ENCODE assay signal across 8 cellular contexts in genomic region chr6:73129653-73130443, GRCh38.
A peak's percentile ranks its signal among the peaks of the same experiment; 100 is the strongest.
DNase-seq lines count a peak whose midpoint lies in the region; ATAC-seq and TF ChIP-seq lines count a peak whose summit lies in the region.

No MANE protein-coding gene starts in this region.

- no peaks in the 10 kb centered on the region for H3K9me3 ChIP-seq in right lobe of liver

- H3K4me3 Mint-ChIP-seq in activated CD4-positive, alpha-beta T cell treated with anti-CD3 and anti-CD28 coated beads for 36 hours: no peak overlapping the region

- H3K27me3 Mint-ChIP-seq in activated CD4-positive, alpha-beta T cell treated with anti-CD3 and anti-CD28 coated beads for 36 hours: peaks cover 10% of the 10 kb centered on the region

- H3K4me1 ChIP-seq in right lobe of liver: no peaks in the 10 kb centered on the region

- TF ChIP-seq CTCF in AG10803 (conservative IDR thresholded peaks at IDR 0.05; ENCODE audit: low read length): peak; percentile 99
- TF ChIP-seq CTCF in choroid plexus epithelial cell (conservative IDR thresholded peaks at IDR 0.05; ENCODE audit: low read depth, low read length): peak; percentile 100
- TF ChIP-seq CTCF in right lobe of liver (IDR thresholded peaks at IDR 0.05): peak; percentile 68 to 92 (median 92)

- CTCF ChIA-PET in activated CD4-positive, alpha-beta T cell treated with anti-CD3 and anti-CD28 coated beads for 36 hours (lab: Charles Lee): interaction anchor here (0.5 to 4.1 kb wide), 29 partner anchors 8 to 891 kb away, joined by 3 to 36 read pairs (median 3); no protein-coding TSS in a partner anchor

- no peak overlapping the region for H3K27ac Mint-ChIP-seq in activated CD4-positive, alpha-beta T cell treated with anti-CD3 and anti-CD28 coated beads for 36 hours

- DNase-seq in AG10803 (ENCODE audit: low read depth) (peak; percentile 74), NCI-H2171 treated with DMSO at 0.1 percent for 48 hours (lab: John Stamatoyannopoulos, UW) (peak; percentile 51), choroid plexus epithelial cell (ENCODE audit: low read depth) (peak; percentile 80), right lobe of liver (peak; percentile 75 to 79 (median 76))
- peak; percentile 91 for DNase-seq in activated CD4-positive, alpha-beta T cell treated with anti-CD3 and anti-CD28 coated beads for 36 hours
- peak; percentile 55 to 74 (median 68) for DNase-seq in stimulated activated CD4-positive, alpha-beta T cell treated with anti-CD3 and anti-CD28 coated beads, TNF-alpha, amount 100 ng/mL, for 4 hours (ENCODE audit: low read depth in 3 of 3)

- H3K4me3 ChIP-seq in AG10803 (ENCODE audit: low read length) (no peak overlapping the region), choroid plexus epithelial cell (ENCODE audit: low read depth, low read length) (no peak overlapping the region), right lobe of liver (no peak overlapping the region)

- no peaks in the 10 kb centered on the region for H3K9me3 Mint-ChIP-seq in activated CD4-positive, alpha-beta T cell treated with anti-CD3 and anti-CD28 coated beads for 36 hours (ENCODE audit: low read depth)

- H3K4me1 Mint-ChIP-seq in activated CD4-positive, alpha-beta T cell treated with anti-CD3 and anti-CD28 coated beads for 36 hours: peaks cover 4% of the 10 kb centered on the region

- intact Hi-C loops in activated CD4-positive, alpha-beta T cell treated with anti-CD3 and anti-CD28 coated beads for 36 hours (cut with DNase I, micrococcal nuclease): loop anchor here (1.0 to 10.0 kb wide), 7 partner anchors 51 to 718 kb away; no protein-coding TSS in a partner anchor
- intact Hi-C loops in right lobe of liver (cut with DNase I): loop anchor here in 1 of 2 donors (10.0 kb wide), 1 partner anchor 505 kb away; the partner anchor contains the start of gene KCNQ5

- H3K27me3 ChIP-seq in right lobe of liver: no peaks in the 10 kb centered on the region

- no peak for TF ChIP-seq POLR2A in right lobe of liver (IDR thresholded peaks at IDR 0.05)

- ATAC-seq in GM18861 (IDR thresholded peaks at IDR 0.05; ENCODE audit: unreplicated experiment) (peak; percentile 86), HG03060 (IDR thresholded peaks at IDR 0.05; ENCODE audit: low read depth, unreplicated experiment) (peak; percentile 73), right lobe of liver (peak; percentile 93 to 97 (median 95))
- peak; percentile 98 for ATAC-seq in activated CD4-positive, alpha-beta T cell treated with anti-CD3 and anti-CD28 coated beads for 36 hours

- H3K36me3 Mint-ChIP-seq in activated CD4-positive, alpha-beta T cell treated with anti-CD3 and anti-CD28 coated beads for 36 hours (ENCODE audit: low read depth): peaks cover 3% of the 10 kb centered on the region

- H3K27ac ChIP-seq in right lobe of liver: no peak overlapping the region

- POLR2A ChIA-PET in activated CD4-positive, alpha-beta T cell treated with anti-CD3 and anti-CD28 coated beads for 36 hours (lab: Charles Lee): no interaction called here

- 14% methylated on average over 9 of the region's 14 CpGs for WGBS in right lobe of liver (ENCODE audit: insufficient coverage, low coverage, low lambda C conversion rate, missing lambda C conversion rate)

- no peaks in the 10 kb centered on the region for H3K36me3 ChIP-seq in right lobe of liver
